Comparison of ENCODE assay signal across 27 cellular contexts in genomic region chr12:40227447-40227846, GRCh38. TPM values are rescaled to one million over a fixed set of nuclear protein-coding genes. Genes with fewer than 3 reads are reported as not detected.
DNase-seq lines count a peak whose midpoint lies in the region; ATAC-seq, FAIRE-seq and TF ChIP-seq lines count a peak whose summit lies in the region.
"Had no signal": no experiment of that assay in that cellular context is flagged by ENCODE, and none has a peak within 500 bp of the region (broad histone marks: within the 10 kb centered on the region; RNA-seq: fewer than 3 reads in every experiment).

No MANE protein-coding gene starts in this region.

- no peak for FAIRE-seq in GM12878 (lab: Jason Lieb, UNC)
- FAIRE-seq: D721Med, GM12891, H1, HepG2 had no signal

- H3K4me1 Mint-ChIP-seq in CD14-positive monocyte = peaks cover 57% of the 10 kb centered on the region

- H3K79me1 ChIP-seq in mesenchymal stem cell (replicated peaks; ENCODE audit: low read length, poor library complexity, severe bottlenecking) = no peaks in the 10 kb centered on the region

- TF ChIP-seq RAD21 in GM12878 (IDR thresholded peaks at IDR 0.05; ENCODE audit: insufficient read depth, low read depth, low read length) = no peak

- no peak for TF ChIP-seq EP300 in GM12878 (IDR thresholded peaks at IDR 0.05; ENCODE audit: borderline replicate concordance in 1 of 2, control insufficient read depth in 1 of 2, low read depth in 2 of 2, low read length in 2 of 2)
- no peak for TF ChIP-seq EP300 in tibial nerve (IDR thresholded peaks at IDR 0.05)

- no peaks in the 10 kb centered on the region for H3K9me3 Mint-ChIP-seq in CD14-positive monocyte
- H3K9me3 Mint-ChIP-seq: stimulated activated naive CD8-positive, alpha-beta T cell treated with anti-CD3 and anti-CD28 coated beads, Interleukin-15, amount 100 ng/mL, for 72 hours had no signal

- no peak overlapping the region for H3K27ac ChIP-seq in GM12878 (ENCODE audit: control insufficient read depth, insufficient read depth)
- no peak overlapping the region for H3K27ac ChIP-seq in mesenchymal stem cell (ENCODE audit: low read length, poor library complexity, severe bottlenecking)
- peak overlapping the region in 3 of 4 donors; percentile 96 to 98 (median 98) for H3K27ac ChIP-seq in tibial nerve
- H3K27ac ChIP-seq: prostate gland, VCaP had no signal

- H3K27me3 ChIP-seq in GM12878 (replicated peaks in 1 of 2; ENCODE audit: control insufficient read depth in 2 of 2, insufficient read depth in 2 of 2, low read length in 1 of 2) = peaks cover 0 to 17% of the 10 kb centered on the region in 2 experiments; a peak in 1 of 4 replicates
- H3K27me3 ChIP-seq in mesenchymal stem cell (ENCODE audit: control insufficient read depth in 1 of 2, insufficient read depth in 1 of 2, low read length in 2 of 2) = no peaks in the 10 kb centered on the region
- H3K27me3 ChIP-seq in tibial nerve = no peaks in the 10 kb centered on the region
- H3K27me3 ChIP-seq: body of pancreas, Peyer's patch had no signal

- in situ Hi-C loops in GM12878 (cut with MboI) = loop anchor here (5.0 kb wide), 1 partner anchor 60 kb away; no protein-coding TSS in a partner anchor

- no peaks in the 10 kb centered on the region for H4K20me1 ChIP-seq in GM12878 (ENCODE audit: control insufficient read depth, insufficient read depth)

- no peak overlapping the region for H2AFZ ChIP-seq in GM12878 (ENCODE audit: control insufficient read depth, low read depth, low read length)
- no peak overlapping the region for H2AFZ ChIP-seq in mesenchymal stem cell (ENCODE audit: low read depth, low read length)

- WGBS in GM12878 (ENCODE audit: insufficient coverage, insufficient replicate concordance, low lambda C conversion rate, missing lambda C conversion rate) = 94% methylated on average over 1 of the region's 1 CpG
- no CpG with 5 or more reads among the region's 1 CpG for WGBS in mesenchymal stem cell
- 89 to 92% methylated on average over 1 of the region's 1 CpG for WGBS in tibial nerve, 2 donors

- H3K4me2 ChIP-seq in GM12878 (ENCODE audit: control insufficient read depth, insufficient read depth) = no peak overlapping the region
- no peak overlapping the region for H3K4me2 ChIP-seq in mesenchymal stem cell (ENCODE audit: low read length, poor library complexity, severe bottlenecking)

- no TSS peak for BruUV-seq in GM12878 (replicated peaks; lab: Mats Ljungman, UMichigan)

- POLR2A ChIA-PET in GM12878 (lab: Charles Lee) = interaction anchor here (1.2 to 3.1 kb wide), 2 partner anchors 19 to 73 kb away, joined by 3 to 15 read pairs; no protein-coding TSS in a partner anchor

- peaks cover 29 to 40% of the 10 kb centered on the region in 2 donors for H3K36me3 Mint-ChIP-seq in CD14-positive monocyte

- no peak overlapping the region for H3K9ac ChIP-seq in GM12878 (ENCODE audit: control insufficient read depth, insufficient read depth, low read length)
- peak overlapping the region; percentile 91 for H3K9ac ChIP-seq in mesenchymal stem cell (ENCODE audit: low read length)

- no peak for TF ChIP-seq POLR2A in GM12878 (IDR thresholded peaks at IDR 0.05; ENCODE audit: low read depth, low read length)
- no peak for TF ChIP-seq POLR2A in tibial nerve (IDR thresholded peaks at IDR 0.05)

- H3K4me1 ChIP-seq in GM12878 (ENCODE audit: control insufficient read depth, insufficient read depth, low read length) = peaks cover 13% of the 10 kb centered on the region
- peaks cover 7% of the 10 kb centered on the region for H3K4me1 ChIP-seq in mesenchymal stem cell (ENCODE audit: control insufficient read depth, insufficient read depth, low read depth, low read length)
- H3K4me1 ChIP-seq in tibial nerve = peaks cover 0 to 49% (median 3%) of the 10 kb centered on the region in 4 donors
- H3K4me1 ChIP-seq: Peyer's patch, prostate gland, transverse colon had no signal

- H2BK120ac ChIP-seq in mesenchymal stem cell (ENCODE audit: low read depth, low read length) = no peak overlapping the region

- H2BK12ac ChIP-seq in mesenchymal stem cell (ENCODE audit: low read length in 2 of 2) = no peak overlapping the region

- H3K4ac ChIP-seq in mesenchymal stem cell (ENCODE audit: low read depth in 1 of 2, low read length in 2 of 2) = no peak overlapping the region

- ATAC-seq in GM12878 = no peak
- no peak for ATAC-seq in GM18502 (IDR thresholded peaks at IDR 0.05; ENCODE audit: poor library complexity, unreplicated experiment)
- ATAC-seq: activated T-cell treated with anti-CD3 and anti-CD28 coated beads, Interleukin-2, amount 50 U/mL, for 72 hours; HepG2; stimulated activated naive CD8-positive, alpha-beta T cell treated with anti-CD3 and anti-CD28 coated beads, Interleukin-15, amount 100 ng/mL, for 72 hours had no signal

- H3K27me3 Mint-ChIP-seq in CD14-positive monocyte (ENCODE audit: low read depth in 3 of 3) = peaks cover 0 to 3% (median 0%) of the 10 kb centered on the region in 3 donors

- no peak overlapping the region for H2BK15ac ChIP-seq in mesenchymal stem cell (ENCODE audit: low read depth, poor library complexity, severe bottlenecking)

- no peak overlapping the region for H4K91ac ChIP-seq in mesenchymal stem cell (ENCODE audit: low read length)

- H2AK5ac ChIP-seq in mesenchymal stem cell (ENCODE audit: low read length, severe bottlenecking) = no peak overlapping the region

- TF ChIP-seq CTCF in CD14-positive monocyte (IDR thresholded peaks at IDR 0.05) (no peak), GM12878 (IDR thresholded peaks at IDR 0.05 in 2 of 3, conservative IDR thresholded peaks at IDR 0.05 in 1 of 3; ENCODE audit: control insufficient read depth in 2 of 3, extremely low read depth in 1 of 3, insufficient read depth in 1 of 3, low read depth in 3 of 3, low read length in 3 of 3) (no peak), tibial nerve (IDR thresholded peaks at IDR 0.05) (no peak)

- H3K4me3 Mint-ChIP-seq in CD14-positive monocyte = peak overlapping the region; percentile 89 to 98
- H3K4me3 Mint-ChIP-seq: activated T-cell treated with anti-CD3 and anti-CD28 coated beads, Interleukin-2, amount 50 U/mL, for 72 hours; CD4-positive, alpha-beta T cell; stimulated activated naive CD8-positive, alpha-beta T cell treated with anti-CD3 and anti-CD28 coated beads, Interleukin-15, amount 100 ng/mL, for 72 hours had no signal

- H3K27ac Mint-ChIP-seq in CD14-positive monocyte = peak overlapping the region; percentile 81 to 97 (median 86)
- H3K27ac Mint-ChIP-seq: activated T-cell treated with anti-CD3 and anti-CD28 coated beads, Interleukin-2, amount 50 U/mL, for 72 hours; CD4-positive, alpha-beta T cell; stimulated activated naive CD8-positive, alpha-beta T cell treated with anti-CD3 and anti-CD28 coated beads, Interleukin-15, amount 100 ng/mL, for 72 hours had no signal

- no peaks in the 10 kb centered on the region for H3K79me2 ChIP-seq in GM12878 (ENCODE audit: control insufficient read depth, insufficient read depth, low read length)

- H3K23ac ChIP-seq in mesenchymal stem cell (ENCODE audit: low read length in 2 of 2) = no peak overlapping the region

- no peak overlapping the region for H2BK5ac ChIP-seq in mesenchymal stem cell (ENCODE audit: low read depth, low read length, poor library complexity, severe bottlenecking)

- H3K36me3 ChIP-seq in GM12878 (ENCODE audit: control insufficient read depth in 2 of 2, insufficient read depth in 2 of 2, low read length in 1 of 2) = no peaks in the 10 kb centered on the region
- no peaks in the 10 kb centered on the region for H3K36me3 ChIP-seq in mesenchymal stem cell (ENCODE audit: control insufficient read depth in 1 of 2, insufficient read depth in 2 of 2, low read depth in 1 of 2, low read length in 2 of 2)
- H3K36me3 ChIP-seq in tibial nerve = no peaks in the 10 kb centered on the region
- H3K36me3 ChIP-seq: Peyer's patch, prostate gland, transverse colon had no signal

- SMC1A ChIA-PET in GM12878 (lab: Charles Lee; ENCODE audit: uncharacterized antibody, unreplicated experiment) = interaction anchor here (1.1 to 2.2 kb wide), 9 partner anchors 11 to 61 kb away, joined by 3 to 17 read pairs (median 6); no protein-coding TSS in a partner anchor

- H3K9me3 ChIP-seq in GM12878 (replicated peaks; ENCODE audit: control insufficient read depth, insufficient read depth, low read length) (no peaks in the 10 kb centered on the region; the same call in 1 of the 3 replicates), mesenchymal stem cell (ENCODE audit: control insufficient read depth, low read length) (no peaks in the 10 kb centered on the region), tibial nerve (no peaks in the 10 kb centered on the region)
- H3K9me3 ChIP-seq: body of pancreas, Peyer's patch, prostate gland, transverse colon had no signal

- RAD21 ChIA-PET in GM12878 (lab: Charles Lee; ENCODE audit: unreplicated experiment) = interaction anchor here (1.8 to 5.2 kb wide), 3 partner anchors 18 to 59 kb away, joined by 5 to 40 read pairs (median 15); no protein-coding TSS in a partner anchor

- DNase-seq in CD14-positive monocyte (ENCODE audit: low spot score) (no peak), GM12878 (ENCODE audit: low read depth, low spot score) (no peak), mesenchymal stem cell (no peak), tibial nerve (ENCODE audit: low spot score in 2 of 2) (no peak), GM03348 (ENCODE audit: low spot score) (no peak), NCI-H774 (lab: John Stamatoyannopoulos, UW) (no peak)
- DNase-seq: activated CD4-positive, alpha-beta T cell treated with anti-CD3 and anti-CD28 coated beads, Interleukin-2, amount 50 U/mL, for 1 hour; activated naive CD4-positive, alpha-beta T cell; activated T-cell treated with anti-CD3 and anti-CD28 coated beads, Interleukin-2, amount 50 U/mL, for 72 hours; body of pancreas; CD4-positive, alpha-beta T cell; cerebellar nuclear complex; NCI-H2171 treated with DMSO at 0.1 percent for 48 hours; NCI-H524; Peyer's patch; SHP77 treated with DMSO at 0.1 percent for 48 hours; stimulated activated naive CD8-positive, alpha-beta T cell treated with anti-CD3 and anti-CD28 coated beads, Interleukin-15, amount 100 ng/mL, for 72 hours; SW 1271; T-helper 9 cell; transverse colon had no signal

- no peak overlapping the region for H3K4me3 ChIP-seq in GM12878
- no peak overlapping the region for H3K4me3 ChIP-seq in mesenchymal stem cell (ENCODE audit: insufficient read depth in 1 of 2, low read depth in 1 of 2, low read length in 2 of 2)
- H3K4me3 ChIP-seq in tibial nerve = no peak overlapping the region
- H3K4me3 ChIP-seq: body of pancreas, prostate gland had no signal

- no peak overlapping the region for H3K14ac ChIP-seq in mesenchymal stem cell (ENCODE audit: low read length in 2 of 2)

- no peak overlapping the region for H3K18ac ChIP-seq in mesenchymal stem cell (ENCODE audit: low read depth in 1 of 2, low read length in 2 of 2)

- intact Hi-C loops in CD14-positive monocyte (cut with micrococcal nuclease) (loop anchor here (5.0 kb wide), 3 partner anchors 70 to 120 kb away; partner anchors contain the start of gene SLC2A13 (in 1 of the 2)), GM12878 (cut with micrococcal nuclease; ENCODE audit: unreplicated experiment) (loop anchor here (2.0 to 10.0 kb wide), 4 partner anchors 35 to 613 kb away; partner anchors contain the start of gene ABCD2)

- CTCF ChIA-PET in GM12878 (lab: Yijun Ruan, JAX) = interaction anchor here (0.9 to 1.5 kb wide), 2 partner anchors 34 to 41 kb away, joined by 4 to 5 read pairs; no protein-coding TSS in a partner anchor

- no peak overlapping the region for H4K8ac ChIP-seq in mesenchymal stem cell (ENCODE audit: low read length)

RNA-seq across cellular contexts. Expression of gene LRRK2, which starts 2.6 kb away (rescaled TPM):
- polyA plus RNA-seq in CD14-positive monocyte (10 to 100 TPM; 47.7 to 47.9 TPM), GM12878 (2011; rRNA removed) (32.6 and 61.8 TPM in 2 replicates), GM12878 (2014; fragmentation: Illumina TruSeq; extraction: Trizol) (1.8 and 1.9 TPM in 2 replicates), GM12878 (2014; fragmentation: Nextera tagmentation; extraction: Ambion mirVana) (1 to 10 TPM in 1 of 2 experiments, under 1 TPM in 1; 0.97 to 1.1 TPM), GM12878 (2014; rRNA removed) (1.0 and 1.1 TPM in 2 replicates), GM12878 (2016; fragmentation: Nextera tagmentation; extraction: Ambion mirVana) (under 1 TPM; 0.80 to 0.95 TPM)
- total RNA-seq in GM12878 (2013; cell fraction: nucleolus; rRNA removed) = 27.1 and 35.4 TPM in 2 replicates
- total RNA-seq in GM12878 (2014; rRNA removed) (2.0 and 2.1 TPM in 2 replicates), GM12878 (2014; rRNA removed; fragmentation: Illumina TruSeq; extraction: Trizol) (2.9 and 3.0 TPM in 2 replicates), GM12878 (2021) (2.4 and 3.2 TPM in 2 replicates), tibial nerve (10 to 100 TPM; 29.6 to 38.5 (median 32.3) TPM)
- 0.56 TPM for polyA plus RNA-seq in GM12878 (2011; ENCODE audit: low read depth)
- polyA plus RNA-seq in GM12878 (2011; cell fraction: cytosol; rRNA removed) = 11.4 and 11.7 TPM in 2 replicates
- polyA plus RNA-seq in GM12878 (2011; cell fraction: nucleus; rRNA removed) = 42.9 and 45.3 TPM in 2 replicates
- polyA plus RNA-seq in GM12878 (2012) = 1.0 and 1.2 TPM in 2 replicates
- 46.2 and 77.6 TPM in 2 replicates for polyA minus RNA-seq in GM12878 (2011; rRNA and poly(A)+ RNA removed)
- 17.1 and 19.8 TPM in 2 replicates for polyA minus RNA-seq in GM12878 (2011; cell fraction: cytosol; rRNA and poly(A)+ RNA removed)
- 68.2 and 102 TPM in 2 replicates for polyA minus RNA-seq in GM12878 (2011; cell fraction: nucleus; rRNA and poly(A)+ RNA removed)
- 0.14 TPM for polyA plus RNA-seq in mesenchymal stem cell (2013, experiment 1 of 2)
- polyA plus RNA-seq in mesenchymal stem cell (2013, experiment 2 of 2) = 0.18 TPM
- total RNA-seq: activated T-cell treated with anti-CD3 and anti-CD28 coated beads, Interleukin-2, amount 50 U/mL, for 72 hours; HepG2 had no signal
- polyA plus RNA-seq: HepG2 had no signal

Comparison
In these comparisons a context has a peak if more than half of its experiments do, and no peak if none do; other contexts are left out.
1. H3K27ac ChIP-seq: peak in tibial nerve (3 of 4); none in GM12878 (single experiment) and mesenchymal stem cell (single experiment).